Comparison of ENCODE assay signal across 9 cellular contexts in genomic region chr3:123028233-123028828, GRCh38. TPM values are rescaled to one million over a fixed set of nuclear protein-coding genes. Genes with fewer than 3 reads are reported as not detected.
DNase-seq lines count a peak whose midpoint lies in the region; ATAC-seq, FAIRE-seq and TF ChIP-seq lines count a peak whose summit lies in the region.
"Had no signal": no experiment of that assay in that cellular context is flagged by ENCODE, and none has a peak within 500 bp of the region (broad histone marks: within the 10 kb centered on the region; RNA-seq: fewer than 3 reads in every experiment).

No MANE protein-coding gene starts in this region.

- H3K27me3 ChIP-seq in smooth muscle cell (ENCODE audit: low read depth): peaks cover 77% of the 10 kb centered on the region

- WGBS in smooth muscle cell (ENCODE audit: low lambda C conversion rate): under 1% methylated on average over 21 of the region's 21 CpGs

- peak overlapping the region; percentile 98 for H3K4me2 ChIP-seq in smooth muscle cell

- no peak for TF ChIP-seq POLR2A in NB4 (IDR thresholded peaks at IDR 0.05; ENCODE audit: extremely low read depth, insufficient read length)

- H3K9ac ChIP-seq in SK-N-MC (ENCODE audit: insufficient read length) (peak overlapping the region; percentile 83), smooth muscle cell (ENCODE audit: low read depth) (no peak overlapping the region)

- no peaks in the 10 kb centered on the region for H3F3A ChIP-seq in smooth muscle cell (ENCODE audit: low read depth)

- peaks cover 36% of the 10 kb centered on the region for H3K27me3 Mint-ChIP-seq in central memory CD8-positive, alpha-beta T cell

- H3K4me3 Mint-ChIP-seq in central memory CD8-positive, alpha-beta T cell: peak overlapping the region; percentile 59

- H3K79me2 ChIP-seq in smooth muscle cell (ENCODE audit: low read depth): no peaks in the 10 kb centered on the region

- peak; percentile 24 for ATAC-seq in central memory CD8-positive, alpha-beta T cell (replicated peaks; ENCODE audit: extremely low read depth, poor library complexity, severe bottlenecking)
- no peak for ATAC-seq in HG03095 (IDR thresholded peaks at IDR 0.05; ENCODE audit: unreplicated experiment)

- no peaks in the 10 kb centered on the region for H4K20me1 ChIP-seq in smooth muscle cell (ENCODE audit: low read depth)

- H3K36me3 ChIP-seq in SK-N-MC (ENCODE audit: insufficient read depth, low read length) (peaks cover 27% of the 10 kb centered on the region), smooth muscle cell (ENCODE audit: low read depth) (no peaks in the 10 kb centered on the region)

- H3K27ac ChIP-seq in SK-N-MC (peak overlapping the region; percentile 68), smooth muscle cell (ENCODE audit: low read depth) (no peak overlapping the region)

- TF ChIP-seq CTCF in NB4 (IDR thresholded peaks at IDR 0.05; ENCODE audit: low read depth, low read length): peak; percentile 38
- peak; percentile 49 for TF ChIP-seq CTCF in smooth muscle cell (IDR thresholded peaks at IDR 0.05; ENCODE audit: borderline replicate concordance, insufficient read depth, poor library complexity, severe bottlenecking)

- H3K36me3 Mint-ChIP-seq in central memory CD8-positive, alpha-beta T cell (ENCODE audit: insufficient read depth): no peaks in the 10 kb centered on the region

- H3K9me3 ChIP-seq in SK-N-MC (ENCODE audit: low read depth, low read length) (no peaks in the 10 kb centered on the region), smooth muscle cell (replicated peaks; ENCODE audit: low read depth) (no peaks in the 10 kb centered on the region)

- FAIRE-seq in islet of Langerhans (lab: Jason Lieb, UNC): peak; percentile 94

- H2AFZ ChIP-seq in smooth muscle cell (ENCODE audit: low read depth): peak overlapping the region; percentile 92

- peaks cover 14% of the 10 kb centered on the region for H3K4me1 Mint-ChIP-seq in central memory CD8-positive, alpha-beta T cell

- H3K4me3 ChIP-seq in NB4 (ENCODE audit: low read depth, low read length) (no peak overlapping the region), SK-N-MC (peak overlapping the region; percentile 90), smooth muscle cell (peak overlapping the region; percentile 68)

- H3K4me1 ChIP-seq in smooth muscle cell (ENCODE audit: low read depth): peaks cover 20% of the 10 kb centered on the region

- H3K27ac Mint-ChIP-seq in central memory CD8-positive, alpha-beta T cell (ENCODE audit: low read depth): no peak overlapping the region

- peak; percentile 77 for DNase-seq in SIG-M5 treated with dmso at 0.1 percent for 504 hours (lab: John Stamatoyannopoulos, UW; ENCODE audit: unreplicated experiment)
- DNase-seq in SIG-M5 (lab: John Stamatoyannopoulos, UW): no peak
- peak; percentile 77 for DNase-seq in NB4 (ENCODE audit: low read depth)
- no peak for DNase-seq in SK-N-MC (ENCODE audit: low read depth, low spot score)
- no peak for DNase-seq in central memory CD8-positive, alpha-beta T cell (ENCODE audit: low spot score in 2 of 2)
- no peak for DNase-seq in smooth muscle cell (lab: John Stamatoyannopoulos, UW; ENCODE audit: unreplicated experiment)

- no peaks in the 10 kb centered on the region for H3K9me3 Mint-ChIP-seq in central memory CD8-positive, alpha-beta T cell

RNA-seq across cellular contexts. Expression of gene SEMA5B, which starts 0.8 kb away (rescaled TPM):
- total RNA-seq in smooth muscle cell: 3.0 TPM in 1 of 2 replicates, not detected in the other
- polyA plus RNA-seq in smooth muscle cell: 0.92 TPM in 1 of 2 replicates, not detected in the other
- total RNA-seq: pulmonary artery endothelial cell had no signal

RNA-seq across cellular contexts. Expression of gene PDIA5, which starts 38.5 kb away (rescaled TPM):
- total RNA-seq in smooth muscle cell: 65.4 and 85.7 TPM in 2 replicates
- polyA plus RNA-seq in smooth muscle cell: 96.9 and 102 TPM in 2 replicates

Comparison
In these comparisons a context has a peak if more than half of its experiments do, and no peak if none do; other contexts are left out.
1. DNase-seq: peak in SIG-M5 treated with dmso at 0.1 percent for 504 hours (single experiment) and NB4 (single experiment); none in SIG-M5 (single experiment), SK-N-MC (single experiment), central memory CD8-positive, alpha-beta T cell (0 of 2) and smooth muscle cell (single experiment).